ENCODE assay signal across 1 cellular context in the genomic region with DNA sequence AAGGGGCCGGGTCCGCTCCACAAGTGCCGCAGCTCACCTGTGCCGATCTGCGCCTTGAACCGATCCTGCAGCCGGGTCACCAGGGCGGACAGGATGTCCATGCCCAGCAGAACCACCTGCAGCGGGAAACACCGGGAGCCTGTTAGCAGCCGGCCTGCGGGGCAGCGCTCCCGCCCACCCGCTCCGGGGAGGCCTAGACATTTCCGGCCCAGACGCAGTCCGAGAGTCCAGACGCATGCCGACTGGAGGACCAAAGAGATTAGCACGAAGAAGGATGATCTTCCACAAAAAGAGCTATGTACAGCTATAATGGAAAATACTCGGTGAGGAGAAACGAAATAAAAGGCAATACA.
A peak's percentile ranks its signal among the peaks of the same experiment; 100 is the strongest.
TF ChIP-seq lines count a peak whose summit lies in the region.

No MANE protein-coding gene starts in this region.

TF ChIP-seq in IMR-90, 13 proteins besides CTCF, POLR2A, EP300 and RAD21 (continued from another document):
- TF ChIP-seq MXI1 (IDR thresholded peaks at IDR 0.05; ENCODE audit: borderline replicate concordance, low read depth, low read length) (0 out of 2 replicates have a peak, but pooled peaks have one; percentile 47), MAZ (IDR thresholded peaks at IDR 0.05; ENCODE audit: borderline replicate concordance, low read depth, low read length) (peak; percentile 63; the same call in 1 of the 2 replicates), USF2 (IDR thresholded peaks at IDR 0.05; ENCODE audit: low read depth, low read length) (no peak)
